Comparison of ENCODE assay signal across 33 cellular contexts in genomic region chrX:38069991-38070390, GRCh38.
DNase-seq lines count a peak whose midpoint lies in the region; ATAC-seq, FAIRE-seq and TF ChIP-seq lines count a peak whose summit lies in the region.
"Had no signal": no experiment of that assay in that cellular context is flagged by ENCODE, and none has a peak within 500 bp of the region (broad histone marks: within the 10 kb centered on the region; RNA-seq: fewer than 3 reads in every experiment).

No MANE protein-coding gene starts in this region.

- H4K5ac ChIP-seq in IMR-90 (ENCODE audit: low read depth, low read length): no peak overlapping the region

- intact Hi-C loops in HepG2 (cut with micrococcal nuclease; ENCODE audit: unreplicated experiment) (no loop called here), right lobe of liver (cut with DNase I) (no loop called here), IMR-90 (cut with micrococcal nuclease) (no loop called here), K562 (cut with micrococcal nuclease) (no loop called here)

- H2AFZ ChIP-seq in HepG2 (ENCODE audit: low read length): no peak overlapping the region
- H2AFZ ChIP-seq in IMR-90 (replicated peaks; ENCODE audit: low read length, poor library complexity): no peak overlapping the region
- H2AFZ ChIP-seq in K562 (ENCODE audit: low read depth, low read length): no peak overlapping the region

- no peak overlapping the region for H4K8ac ChIP-seq in IMR-90 (ENCODE audit: low read depth in 2 of 2, low read length in 2 of 2)

- no peaks in the 10 kb centered on the region for H4K20me1 ChIP-seq in HepG2 (ENCODE audit: insufficient read depth, low read length)
- H4K20me1 ChIP-seq in IMR-90 (ENCODE audit: insufficient read depth, low read length): no peaks in the 10 kb centered on the region
- no peaks in the 10 kb centered on the region for H4K20me1 ChIP-seq in K562 (replicated peaks; ENCODE audit: control insufficient read depth, insufficient read depth, low read length)
- H4K20me1 ChIP-seq: BLaER1; BLaER1 treated with 17β-estradiol and CSF1 and Interleukin-3, amounts not matched to agents 10 nM and 100 nM had no signal

- H2BK20ac ChIP-seq in IMR-90 (ENCODE audit: low read depth, low read length): no peak overlapping the region

- no peak for DNase-seq in HepG2 (ENCODE audit: low spot score)
- DNase-seq in right lobe of liver: no peak
- DNase-seq in A549 (ENCODE audit: low read depth in 1 of 2, low spot score in 1 of 2): no peak
- DNase-seq in IMR-90: no peak
- DNase-seq in K562 (ENCODE audit: extremely low read depth in 1 of 4, low spot score in 3 of 4): no peak
- no peak for DNase-seq in GDM1 (lab: John Stamatoyannopoulos, UW)
- no peak for DNase-seq in activated CD4-positive, alpha-beta T cell treated with anti-CD3 and anti-CD28 coated beads, Interleukin-2, amount 50 U/mL, for 4 hours
- DNase-seq: 8988T; ACHN; AML-193; BE2C; C1 segment of cervical spinal cord; Caco-2; Calu3; CD4-positive, alpha-beta memory T cell; CD4-positive, alpha-beta T cell; CD4-positive, CD25-positive, alpha-beta regulatory T cell; CD8-positive, alpha-beta memory T cell; CD8-positive, alpha-beta T cell; COR-L47; DMS 273 treated with DMSO at 0.1 percent for 48 hours; DMS153; DMS53; DMS79; DMS79 treated with DMSO at 0.1 percent for 48 hours; DND-41; EL had no signal

- H2BK120ac ChIP-seq in IMR-90 (ENCODE audit: low read depth, low read length): no peak overlapping the region

- FAIRE-seq in HepG2 (lab: Jason Lieb, UNC): no peak
- no peak for FAIRE-seq in A549 (lab: Jason Lieb, UNC)
- FAIRE-seq in K562 (lab: Jason Lieb, UNC): no peak
- FAIRE-seq: A204.1 had no signal

- no peak overlapping the region for H3K56ac ChIP-seq in IMR-90 (ENCODE audit: extremely low read depth, insufficient read depth, low read length)

- H2BK15ac ChIP-seq in IMR-90 (ENCODE audit: low read depth, low read length): no peak overlapping the region

- no peaks in the 10 kb centered on the region for H3K79me1 ChIP-seq in IMR-90 (ENCODE audit: low read depth in 1 of 2, low read length in 2 of 2)

- H3K4ac ChIP-seq in IMR-90 (ENCODE audit: low read depth, low read length): no peak overlapping the region

- TF ChIP-seq POLR2A in HepG2 (IDR thresholded peaks at IDR 0.05; ENCODE audit: insufficient read depth in 1 of 2, low read depth in 2 of 2, low read length in 2 of 2) (no peak), right lobe of liver (IDR thresholded peaks at IDR 0.05) (no peak), A549 (IDR thresholded peaks at IDR 0.05; ENCODE audit: low read length) (no peak), IMR-90 (IDR thresholded peaks at IDR 0.05; ENCODE audit: low read depth, low read length) (no peak), K562 (conservative IDR thresholded peaks at IDR 0.05) (no peak)

- H3K4me3 ChIP-seq in HepG2 (replicated peaks in 1 of 3; ENCODE audit: insufficient read depth in 1 of 3, low read depth in 2 of 3, low read length in 3 of 3) (no peak overlapping the region), right lobe of liver (no peak overlapping the region), A549 (no peak overlapping the region), IMR-90 (ENCODE audit: insufficient read depth, low read depth, low read length) (no peak overlapping the region), K562 (no peak overlapping the region)
- H3K4me3 ChIP-seq: BLaER1; BLaER1 treated with 17β-estradiol and CSF1 and Interleukin-3, amounts not matched to agents 10 nM and 100 nM had no signal

- 17% methylated on average over 1 of the region's 1 CpG for WGBS in HepG2 (ENCODE audit: low lambda C conversion rate)
- 53% methylated on average over 1 of the region's 1 CpG for WGBS in right lobe of liver (ENCODE audit: insufficient coverage, low coverage, low lambda C conversion rate, missing lambda C conversion rate)
- WGBS in A549 (ENCODE audit: missing lambda C conversion rate): 29% methylated on average over 1 of the region's 1 CpG
- WGBS in IMR-90 (ENCODE audit: extremely low coverage in 2 of 2, insufficient read length in 1 of 2), 2 experiments: no CpG with 5 or more reads among the region's 1 CpG
- 23% methylated on average over 1 of the region's 1 CpG for WGBS in K562 (ENCODE audit: insufficient coverage, low coverage, missing lambda C conversion rate)

- dilution Hi-C loops in IMR-90 (cut with HindIII; ENCODE audit: low sequenced_read_pairs, unreplicated experiment): no loop called here

- TF ChIP-seq CTCF in HepG2 (CRISPR knock-in tag; IDR thresholded peaks at IDR 0.05) (no peak), right lobe of liver (IDR thresholded peaks at IDR 0.05) (no peak), A549 (IDR thresholded peaks at IDR 0.05) (no peak), IMR-90 (conservative IDR thresholded peaks at IDR 0.05; ENCODE audit: low read depth, low read length) (no peak), K562 (IDR thresholded peaks at IDR 0.05 in 2 of 3, conservative IDR thresholded peaks at IDR 0.05 in 1 of 3; ENCODE audit: insufficient read depth in 2 of 3, low read depth in 1 of 3, low read length in 3 of 3) (no peak)

- no peak overlapping the region for H2AK9ac ChIP-seq in IMR-90 (replicated peaks; ENCODE audit: low read depth, low read length, poor library complexity)

- H3K23ac ChIP-seq in IMR-90 (ENCODE audit: low read depth, low read length): no peak overlapping the region

- no peaks in the 10 kb centered on the region for H3K36me3 ChIP-seq in HepG2 (replicated peaks in 1 of 2; ENCODE audit: control insufficient read depth in 1 of 2, insufficient read depth in 2 of 2, low read length in 2 of 2)
- no peaks in the 10 kb centered on the region for H3K36me3 ChIP-seq in right lobe of liver
- H3K36me3 ChIP-seq in IMR-90 (ENCODE audit: control insufficient read depth, insufficient read depth, low read length): no peaks in the 10 kb centered on the region
- no peaks in the 10 kb centered on the region for H3K36me3 ChIP-seq in K562 (ENCODE audit: control insufficient read depth, insufficient read depth, low read length)
- H3K36me3 ChIP-seq: BE2C; BLaER1; BLaER1 treated with 17β-estradiol and CSF1 and Interleukin-3, amounts not matched to agents 10 nM and 100 nM had no signal

- no peak for TF ChIP-seq RAD21 in HepG2 (CRISPR knock-in tag; IDR thresholded peaks at IDR 0.05)
- TF ChIP-seq RAD21 in A549 (conservative IDR thresholded peaks at IDR 0.05 in 1 of 2, IDR thresholded peaks at IDR 0.05 in 1 of 2): no peak
- no peak for TF ChIP-seq RAD21 in IMR-90 (IDR thresholded peaks at IDR 0.05; ENCODE audit: low read length)
- no peak for TF ChIP-seq RAD21 in K562 (CRISPR knock-in tag; conservative IDR thresholded peaks at IDR 0.05 in 1 of 2, IDR thresholded peaks at IDR 0.05 in 1 of 2)

- ATAC-seq in HepG2 (no peak), right lobe of liver (no peak), A549 (no peak), IMR-90 (ENCODE audit: low read depth) (no peak), K562 (no peak), HG03280 (IDR thresholded peaks at IDR 0.05; ENCODE audit: unreplicated experiment) (no peak)
- ATAC-seq: CD8-positive, alpha-beta T cell had no signal

- H3K18ac ChIP-seq in IMR-90 (ENCODE audit: low read depth, low read length): no peak overlapping the region

- H3K9ac ChIP-seq in HepG2 (ENCODE audit: insufficient read depth, low read depth, low read length) (no peak overlapping the region), IMR-90 (ENCODE audit: low read depth, low read length) (no peak overlapping the region), K562 (ENCODE audit: insufficient read depth in 1 of 2, low read depth in 2 of 2, low read length in 2 of 2) (no peak overlapping the region)
- H3K9ac ChIP-seq: BLaER1; BLaER1 treated with 17β-estradiol and CSF1 and Interleukin-3, amounts not matched to agents 10 nM and 100 nM had no signal

- H4K91ac ChIP-seq in IMR-90 (ENCODE audit: insufficient read depth, low read depth, low read length): no peak overlapping the region

- no peak overlapping the region for H3K14ac ChIP-seq in IMR-90 (replicated peaks; ENCODE audit: low read depth, low read length)

- no peaks in the 10 kb centered on the region for H3K79me2 ChIP-seq in HepG2 (ENCODE audit: insufficient read depth, low read length)
- H3K79me2 ChIP-seq in K562 (ENCODE audit: control insufficient read depth, insufficient read depth, low read length): no peaks in the 10 kb centered on the region

- POLR2A ChIA-PET in HepG2 (lab: Yijun Ruan, JAX) (no interaction called here), A549 (lab: Yijun Ruan, JAX) (no interaction called here), IMR-90 (lab: Charles Lee; ENCODE audit: unreplicated experiment) (no interaction called here), K562 (lab: Yijun Ruan, JAX) (no interaction called here)

- H3K9me1 ChIP-seq in IMR-90 (ENCODE audit: insufficient read depth, low read length): no peaks in the 10 kb centered on the region
- H3K9me1 ChIP-seq in K562 (ENCODE audit: control insufficient read depth, insufficient read depth, low read length): no peaks in the 10 kb centered on the region

- H3K4me2 ChIP-seq in HepG2 (ENCODE audit: low read depth, low read length): no peak overlapping the region
- no peak overlapping the region for H3K4me2 ChIP-seq in A549
- H3K4me2 ChIP-seq in IMR-90 (ENCODE audit: low read depth, low read length): no peak overlapping the region
- no peak overlapping the region for H3K4me2 ChIP-seq in K562 (ENCODE audit: insufficient read depth, low read length)
- H3K4me2 ChIP-seq: BLaER1; BLaER1 treated with 17β-estradiol and CSF1 and Interleukin-3, amounts not matched to agents 10 nM and 100 nM had no signal

- H2AK5ac ChIP-seq in IMR-90 (ENCODE audit: low read depth, low read length): no peak overlapping the region

- H3K27me3 ChIP-seq in HepG2 (ENCODE audit: control insufficient read depth in 1 of 2, insufficient read depth in 2 of 2, low read length in 2 of 2): no peaks in the 10 kb centered on the region
- H3K27me3 ChIP-seq in right lobe of liver: no peaks in the 10 kb centered on the region
- no peaks in the 10 kb centered on the region for H3K27me3 ChIP-seq in IMR-90 (ENCODE audit: control insufficient read depth, insufficient read depth, low read length)
- no peaks in the 10 kb centered on the region for H3K27me3 ChIP-seq in K562 (ENCODE audit: control insufficient read depth in 2 of 2, insufficient read depth in 2 of 2, low read length in 2 of 2)
- H3K27me3 ChIP-seq: BE2C; BLaER1; BLaER1 treated with 17β-estradiol and CSF1 and Interleukin-3, amounts not matched to agents 10 nM and 100 nM had no signal

- no TSS peak for BruUV-seq in HepG2 (replicated peaks; lab: Mats Ljungman, UMichigan)
- BruUV-seq in IMR-90 (replicated peaks; lab: Mats Ljungman, UMichigan): no TSS peak
- no TSS peak for BruUV-seq in K562 (replicated peaks; lab: Mats Ljungman, UMichigan)

- H2BK5ac ChIP-seq in IMR-90 (ENCODE audit: low read depth, low read length, poor library complexity, severe bottlenecking): no peak overlapping the region

- H3K4me1 ChIP-seq in HepG2 (ENCODE audit: insufficient read depth, low read length): no peaks in the 10 kb centered on the region
- no peaks in the 10 kb centered on the region for H3K4me1 ChIP-seq in right lobe of liver
- H3K4me1 ChIP-seq in A549: no peaks in the 10 kb centered on the region
- H3K4me1 ChIP-seq in IMR-90 (ENCODE audit: control insufficient read depth, insufficient read depth, low read length): no peaks in the 10 kb centered on the region
- H3K4me1 ChIP-seq in K562 (replicated peaks in 1 of 2; ENCODE audit: control insufficient read depth in 2 of 2, insufficient read depth in 2 of 2, low read length in 2 of 2): no peaks in the 10 kb centered on the region; a peak in 1 of 5 replicates
- H3K4me1 ChIP-seq: BE2C, BLaER1, Caco-2 had no signal

- in situ Hi-C loops in HepG2 (cut with HindIII; ENCODE audit: extremely low pct_ligation_motif_present, low pct_unique_long_range_greater_than_20kb): no loop called here
- in situ Hi-C loops in IMR-90 (cut with MboI; ENCODE audit: low sequenced_read_pairs): no loop called here
- in situ Hi-C loops in K562 (cut with MboI): no loop called here

- TF ChIP-seq EP300 in HepG2 (IDR thresholded peaks at IDR 0.05; ENCODE audit: low read depth in 2 of 2, low read length in 2 of 2) (no peak), HepG2 (CRISPR knock-in tag; IDR thresholded peaks at IDR 0.05; ENCODE audit: borderline replicate concordance) (no peak), A549 (IDR thresholded peaks at IDR 0.05) (no peak), K562 (IDR thresholded peaks at IDR 0.05; ENCODE audit: low read length) (no peak)

- H3K27ac ChIP-seq in HepG2 (ENCODE audit: extremely low read length, insufficient read depth, low read length) (no peak overlapping the region), right lobe of liver (no peak overlapping the region), A549 (no peak overlapping the region), IMR-90 (ENCODE audit: insufficient read depth, low read length) (no peak overlapping the region), K562 (ENCODE audit: extremely low read depth, low read depth, low read length) (no peak overlapping the region)
- H3K27ac ChIP-seq: 22Rv1; BLaER1; BLaER1 treated with 17β-estradiol and CSF1 and Interleukin-3, amounts not matched to agents 10 nM and 100 nM; C4-2B had no signal

- H3K9me3 ChIP-seq in HepG2 (ENCODE audit: low read length) (no peaks in the 10 kb centered on the region), right lobe of liver (no peaks in the 10 kb centered on the region), A549 (no peaks in the 10 kb centered on the region), IMR-90 (ENCODE audit: control insufficient read depth, insufficient read depth, low read length) (no peaks in the 10 kb centered on the region), K562 (replicated peaks; ENCODE audit: control insufficient read depth, insufficient read depth, low read depth, low read length) (no peaks in the 10 kb centered on the region)
- H3K9me3 ChIP-seq: BE2C, BLaER1, Caco-2 had no signal

- CTCF ChIA-PET in HepG2 (lab: Yijun Ruan, JAX; ENCODE audit: low intra/inter-chr PET ratio, low total read pairs) (no interaction called here), A549 (lab: Yijun Ruan, JAX) (no interaction called here), IMR-90 (lab: Yijun Ruan, JAX) (no interaction called here), K562 (lab: Yijun Ruan, JAX; ENCODE audit: low intra/inter-chr PET ratio) (no interaction called here)

Comparison
In these comparisons a context has a peak if more than half of its experiments do, and no peak if none do; other contexts are left out.
1. Of the 241 proteins assayed by ChIP-seq in both HepG2 and K562: peak only in HepG2: none; only in K562: MAFG; in both: MAFF and MAFK; in neither: 238.